Comparison of ENCODE assay signal across 31 cellular contexts in the genomic region with DNA sequence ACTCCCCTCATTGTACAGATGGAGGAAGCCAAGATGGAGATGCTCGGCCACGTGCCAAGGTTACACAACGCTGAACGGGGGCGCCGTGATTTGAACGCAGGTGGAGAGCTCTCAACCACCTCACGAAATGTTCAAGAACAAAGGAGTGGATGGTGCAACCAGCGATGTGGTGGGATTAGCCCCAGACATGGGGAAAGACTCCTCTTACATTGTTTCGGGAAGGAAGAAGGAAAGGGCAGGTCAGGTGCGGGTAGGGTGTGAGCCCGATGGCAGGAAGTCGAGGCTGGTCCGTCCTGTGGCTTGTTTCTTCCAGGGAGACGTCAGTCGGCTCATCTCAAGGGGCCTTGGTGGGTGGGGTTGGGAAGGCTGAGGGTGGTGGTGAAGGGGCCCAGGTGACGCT. TPM values are rescaled to one million over a fixed set of nuclear protein-coding genes. Genes with fewer than 3 reads are reported as not detected.
"Had no signal": no experiment of that assay in that cellular context is flagged by ENCODE, and none has a peak within 500 bp of the region (broad histone marks: within the 10 kb centered on the region; RNA-seq: fewer than 3 reads in every experiment).

No MANE protein-coding gene starts in this region.

- H3K27ac Mint-ChIP-seq: memory B cell; mesothelial cell of epicardium; natural killer cell; stimulated activated naive B cell treated with anti-CD40 and anti-IgM and Interleukin-4, amounts not matched to agents 10 μg/mL and 1 μg/mL and 100 μg/mL, for 72 hours had no signal

- H3K27me3 Mint-ChIP-seq: memory B cell; stimulated activated naive B cell treated with anti-CD40 and anti-IgM and Interleukin-4, amounts not matched to agents 10 μg/mL and 1 μg/mL and 100 μg/mL, for 72 hours; stimulated activated naive CD8-positive, alpha-beta T cell treated with anti-CD3 and anti-CD28 coated beads, Interleukin-15, amount 100 ng/mL, for 72 hours had no signal

- H3K27ac ChIP-seq: dorsolateral prefrontal cortex, heart left ventricle, pancreas, prostate gland, right lobe of liver, spleen, testis, tibial nerve had no signal

- ATAC-seq: esophagus mucosa; left lobe of liver; natural killer cell; pancreas; right lobe of liver; stimulated activated naive B cell treated with anti-CD40 and anti-IgM and Interleukin-4, amounts not matched to agents 10 μg/mL and 1 μg/mL and 100 μg/mL, for 72 hours; stimulated activated naive CD8-positive, alpha-beta T cell treated with anti-CD3 and anti-CD28 coated beads, Interleukin-15, amount 100 ng/mL, for 72 hours had no signal

- H3K4me3 Mint-ChIP-seq: memory B cell; mesothelial cell of epicardium; natural killer cell; neural crest cell; stimulated activated naive B cell treated with anti-CD40 and anti-IgM and Interleukin-4, amounts not matched to agents 10 μg/mL and 1 μg/mL and 100 μg/mL, for 72 hours; stimulated activated naive CD8-positive, alpha-beta T cell treated with anti-CD3 and anti-CD28 coated beads, Interleukin-15, amount 100 ng/mL, for 72 hours had no signal

- H3K4me3 ChIP-seq: dorsolateral prefrontal cortex, heart left ventricle, pancreas, prostate gland, right lobe of liver, spleen, testis, tibial nerve had no signal

- H3K4me1 Mint-ChIP-seq: stimulated activated naive B cell treated with anti-CD40 and anti-IgM and Interleukin-4, amounts not matched to agents 10 μg/mL and 1 μg/mL and 100 μg/mL, for 72 hours had no signal

- H3K9me3 Mint-ChIP-seq: memory B cell; mesothelial cell of epicardium; natural killer cell; neural crest cell; stimulated activated naive B cell treated with anti-CD40 and anti-IgM and Interleukin-4, amounts not matched to agents 10 μg/mL and 1 μg/mL and 100 μg/mL, for 72 hours; stimulated activated naive CD8-positive, alpha-beta T cell treated with anti-CD3 and anti-CD28 coated beads, Interleukin-15, amount 100 ng/mL, for 72 hours had no signal

- H3K9me3 ChIP-seq: heart left ventricle, pancreas, prostate gland, right lobe of liver, spleen, testis, tibial nerve had no signal

- H3K36me3 Mint-ChIP-seq: mesothelial cell of epicardium, natural killer cell had no signal

- DNase-seq: cortex of kidney; dorsolateral prefrontal cortex; effector CD8-positive, alpha-beta T cell; heart left ventricle; hypothalamus; natural killer cell; nucleus accumbens; pancreas; retina; right lobe of liver; stimulated activated CD4-positive, alpha-beta T cell treated with anti-CD3 and anti-CD28 coated beads, Interleukin-15, amount 100 ng/mL, for 24 hours; stimulated activated CD4-positive, alpha-beta T cell treated with anti-CD3 and anti-CD28 coated beads, Interleukin-1b, Interleukin-23, amount 100 ng/mL, for 48 hours; stimulated activated CD4-positive, alpha-beta T cell treated with anti-CD3 and anti-CD28 coated beads, Interleukin-4, amount 100 ng/mL, for 24 hours; stimulated activated naive B cell treated with anti-CD40 and anti-IgM and Interleukin-4, amounts not matched to agents 10 μg/mL and 1 μg/mL and 100 μg/mL, for 72 hours; stimulated activated naive CD8-positive, alpha-beta T cell treated with anti-CD3 and anti-CD28 coated beads, Interleukin-15, amount 100 ng/mL, for 72 hours; testis had no signal

- H3K4me1 ChIP-seq: heart left ventricle, right lobe of liver, testis, tibial nerve had no signal

- H3K36me3 ChIP-seq: heart left ventricle, pancreas, prostate gland, right lobe of liver, spleen, tibial nerve had no signal

- H3K27me3 ChIP-seq: dorsolateral prefrontal cortex, heart left ventricle, pancreas, right lobe of liver, spleen, testis, tibial nerve had no signal

RNA-seq across cellular contexts. Expression of a gene that starts 7.1 kb away (rescaled TPM):
- total RNA-seq: fibroblast of lung, frontal cortex, glomerular endothelial cell, left lobe of liver, myocyte, subcutaneous adipose tissue, tibial nerve, urinary bladder had no signal
- polyA plus RNA-seq: fibroblast of lung had no signal

RNA-seq across cellular contexts. Expression of a gene that starts 24.9 kb away (rescaled TPM):
- total RNA-seq: fibroblast of lung, frontal cortex, glomerular endothelial cell, left lobe of liver, myocyte, natural killer cell, neural crest cell, right lobe of liver, spleen, subcutaneous adipose tissue, urinary bladder had no signal
- polyA plus RNA-seq: fibroblast of lung had no signal

RNA-seq across cellular contexts. Expression of a gene that starts 34.9 kb away (rescaled TPM):
- total RNA-seq: fibroblast of lung, glomerular endothelial cell, mesothelial cell of epicardium, myocyte, neural crest cell had no signal
- polyA plus RNA-seq: fibroblast of lung had no signal

RNA-seq across cellular contexts. Expression of a gene that starts 52.3 kb away (rescaled TPM):
- total RNA-seq: fibroblast of lung, glomerular endothelial cell, lower leg skin, mesothelial cell of epicardium, myocyte, neural crest cell, prostate gland had no signal
- polyA plus RNA-seq: fibroblast of lung had no signal
